28 cellular contexts compared by ENCODE assay signal in genomic region chr11:83715927-83716525, GRCh38.
"Had no signal": no experiment of that assay in that cellular context is flagged by ENCODE, and none has a peak within 500 bp of the region (broad histone marks: within the 10 kb centered on the region; RNA-seq: fewer than 3 reads in every experiment).

No MANE protein-coding gene starts in this region.

- H3K27me3 ChIP-seq: left lung, neural progenitor cell, neutrophil, sigmoid colon, spleen, suprapubic skin, tibial nerve, uterus had no signal

- H3K36me3 Mint-ChIP-seq: immature natural killer cell; mesothelial cell of epicardium; naive B cell; natural killer cell; neural progenitor cell; stimulated activated effector memory CD8-positive, alpha-beta T cell treated with anti-CD3 and anti-CD28 coated beads, Interleukin-12 subunit alpha, Interleukin-12 subunit beta, amount 100 ng/mL, for 72 hours; type B pancreatic cell had no signal

- H3K36me3 ChIP-seq: left lung, lower lobe of right lung, neural progenitor cell, neutrophil, sigmoid colon, spleen, suprapubic skin, thoracic aorta, tibial nerve, uterus had no signal

- DNase-seq: hypothalamus; immature natural killer cell; kidney; left colon; left lung; lower lobe of right lung; mammary epithelial cell; mesenchymal stem cell; naive B cell; natural killer cell; nephron progenitor cell; occipital lobe; sigmoid colon; spleen; stimulated activated CD4-positive, alpha-beta T cell treated with anti-CD3 and anti-CD28 coated beads, Interleukin-4, amount 100 ng/mL, for 24 hours; stimulated activated naive CD4-positive, alpha-beta T cell had no signal

- H3K4me3 ChIP-seq: left lung, lower lobe of right lung, neural progenitor cell, sigmoid colon, spleen, suprapubic skin, thoracic aorta, tibial nerve, uterus had no signal

- ATAC-seq: left colon; left lung; lower lobe of right lung; natural killer cell; right cardiac atrium; stimulated activated effector memory CD8-positive, alpha-beta T cell treated with anti-CD3 and anti-CD28 coated beads, Interleukin-12 subunit alpha, Interleukin-12 subunit beta, amount 100 ng/mL, for 72 hours had no signal

- H3K9me3 ChIP-seq: left lung, neutrophil, sigmoid colon, spleen, suprapubic skin, thoracic aorta, tibial nerve, uterus had no signal

- H3K4me3 Mint-ChIP-seq: immature natural killer cell; mesothelial cell of epicardium; naive B cell; natural killer cell; nephron progenitor cell; neural progenitor cell; stimulated activated effector memory CD8-positive, alpha-beta T cell treated with anti-CD3 and anti-CD28 coated beads, Interleukin-12 subunit alpha, Interleukin-12 subunit beta, amount 100 ng/mL, for 72 hours; stimulated activated naive CD8-positive, alpha-beta T cell treated with anti-CD3 and anti-CD28 coated beads, Interleukin-15, Interleukin-2, amounts not matched to agents 100 ng/mL and 50 ng/mL, for 24 hours; type B pancreatic cell had no signal

- H3K27ac Mint-ChIP-seq: immature natural killer cell; mesothelial cell of epicardium; naive B cell; natural killer cell; nephron progenitor cell; neural progenitor cell; progenitor cell of endocrine pancreas; stimulated activated effector memory CD8-positive, alpha-beta T cell treated with anti-CD3 and anti-CD28 coated beads, Interleukin-12 subunit alpha, Interleukin-12 subunit beta, amount 100 ng/mL, for 72 hours; stimulated activated naive CD8-positive, alpha-beta T cell treated with anti-CD3 and anti-CD28 coated beads, Interleukin-15, Interleukin-2, amounts not matched to agents 100 ng/mL and 50 ng/mL, for 24 hours; type B pancreatic cell had no signal

- H3K9me3 Mint-ChIP-seq: naive B cell; nephron progenitor cell; neural progenitor cell; stimulated activated naive CD8-positive, alpha-beta T cell treated with anti-CD3 and anti-CD28 coated beads, Interleukin-15, Interleukin-2, amounts not matched to agents 100 ng/mL and 50 ng/mL, for 24 hours had no signal

- H3K27me3 Mint-ChIP-seq: progenitor cell of endocrine pancreas, type B pancreatic cell had no signal

- H3K4me1 ChIP-seq: left lung, lower lobe of right lung, spleen, tibial nerve, uterus had no signal

- H3K4me1 Mint-ChIP-seq: immature natural killer cell; naive B cell; natural killer cell; nephron progenitor cell; stimulated activated effector memory CD8-positive, alpha-beta T cell treated with anti-CD3 and anti-CD28 coated beads, Interleukin-12 subunit alpha, Interleukin-12 subunit beta, amount 100 ng/mL, for 72 hours had no signal

- H3K27ac ChIP-seq: left lung, lower lobe of right lung, neural progenitor cell, neutrophil, sigmoid colon, spleen, suprapubic skin, thoracic aorta, tibial nerve, uterus had no signal
